ENCODE assay signal across 2 cellular contexts in the genomic region with DNA sequence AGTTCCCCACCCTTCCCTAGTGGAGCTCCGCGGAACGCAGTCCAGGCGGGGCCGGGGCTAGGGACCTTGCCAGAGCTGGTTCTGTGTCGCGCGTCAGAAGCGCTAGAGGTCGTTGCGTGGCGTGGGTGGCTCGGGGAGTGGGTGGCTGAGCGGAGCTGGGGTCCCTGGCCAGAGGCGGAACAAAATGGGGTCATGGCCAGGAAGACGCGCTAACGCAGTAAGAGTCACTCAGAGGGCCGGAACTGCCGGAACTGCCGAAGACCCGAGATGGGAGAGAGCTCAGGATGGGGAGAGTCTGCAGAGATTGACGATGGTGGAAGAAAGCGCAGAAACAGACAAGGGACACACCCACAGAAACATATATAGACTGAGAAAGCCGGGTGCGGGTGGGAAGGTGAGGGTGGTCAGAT.
TF ChIP-seq lines count a peak whose summit lies in the region.

No MANE protein-coding gene starts in this region.

TF ChIP-seq in WTC11, 78 proteins besides CTCF, POLR2A, EP300 and RAD21:
- TF ChIP-seq HMGA2 (CRISPR knock-in tag; IDR thresholded peaks at IDR 0.05), result no peak

TF ChIP-seq in K562, 482 proteins besides CTCF, POLR2A, EP300 and RAD21:
- TF ChIP-seq EGR1 (conservative IDR thresholded peaks at IDR 0.05) (peak; percentile 65; the same call in 1 of the 2 replicates), ZNF408 (CRISPR knock-in tag; IDR thresholded peaks at IDR 0.05; ENCODE audit: low read depth) (no peak)
- TF ChIP-seq, protein P1, sequence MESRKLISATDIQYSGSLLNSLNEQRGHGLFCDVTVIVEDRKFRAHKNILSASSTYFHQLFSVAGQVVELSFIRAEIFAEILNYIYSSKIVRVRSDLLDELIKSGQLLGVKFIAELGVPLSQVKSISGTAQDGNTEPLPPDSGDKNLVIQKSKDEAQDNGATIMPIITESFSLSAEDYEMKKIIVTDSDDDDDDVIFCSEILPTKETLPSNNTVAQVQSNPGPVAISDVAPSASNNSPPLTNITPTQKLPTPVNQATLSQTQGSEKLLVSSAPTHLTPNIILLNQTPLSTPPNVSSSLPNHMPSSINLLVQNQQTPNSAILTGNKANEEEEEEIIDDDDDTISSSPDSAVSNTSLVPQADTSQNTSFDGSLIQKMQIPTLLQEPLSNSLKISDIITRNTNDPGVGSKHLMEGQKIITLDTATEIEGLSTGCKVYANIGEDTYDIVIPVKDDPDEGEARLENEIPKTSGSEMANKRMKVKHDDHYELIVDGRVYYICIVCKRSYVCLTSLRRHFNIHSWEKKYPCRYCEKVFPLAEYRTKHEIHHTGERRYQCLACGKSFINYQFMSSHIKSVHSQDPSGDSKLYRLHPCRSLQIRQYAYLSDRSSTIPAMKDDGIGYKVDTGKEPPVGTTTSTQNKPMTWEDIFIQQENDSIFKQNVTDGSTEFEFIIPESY (CRISPR knock-in tag; IDR thresholded peaks at IDR 0.05), result 0 out of 2 replicates have a peak, but pooled peaks have one; percentile 12
